ENCODE assay signal across 1 cellular context in genomic region chr19:47444388-47444821, GRCh38.
TF ChIP-seq lines count a peak whose summit lies in the region.

No MANE protein-coding gene starts in this region.

TF ChIP-seq in WTC11, 78 proteins besides CTCF, POLR2A, EP300 and RAD21 (continued from another document):
- TF ChIP-seq ZBTB21 (CRISPR knock-in tag; IDR thresholded peaks at IDR 0.05; ENCODE audit: borderline replicate concordance): no peak
- no peak for TF ChIP-seq OVOL2 (CRISPR knock-in tag; IDR thresholded peaks at IDR 0.05; ENCODE audit: borderline replicate concordance)
- TF ChIP-seq NFYB (CRISPR knock-in tag; conservative IDR thresholded peaks at IDR 0.05; ENCODE audit: low read depth): no peak
- TF ChIP-seq, protein P1, sequence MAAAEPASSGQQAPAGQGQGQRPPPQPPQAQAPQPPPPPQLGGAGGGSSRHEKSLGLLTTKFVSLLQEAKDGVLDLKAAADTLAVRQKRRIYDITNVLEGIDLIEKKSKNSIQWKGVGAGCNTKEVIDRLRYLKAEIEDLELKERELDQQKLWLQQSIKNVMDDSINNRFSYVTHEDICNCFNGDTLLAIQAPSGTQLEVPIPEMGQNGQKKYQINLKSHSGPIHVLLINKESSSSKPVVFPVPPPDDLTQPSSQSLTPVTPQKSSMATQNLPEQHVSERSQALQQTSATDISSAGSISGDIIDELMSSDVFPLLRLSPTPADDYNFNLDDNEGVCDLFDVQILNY (CRISPR knock-in tag; IDR thresholded peaks at IDR 0.05): no peak
- peak; percentile 82; the same call in 1 of the 2 replicates for TF ChIP-seq ETV6 (CRISPR knock-in tag; IDR thresholded peaks at IDR 0.05)
- TF ChIP-seq, protein P2, sequence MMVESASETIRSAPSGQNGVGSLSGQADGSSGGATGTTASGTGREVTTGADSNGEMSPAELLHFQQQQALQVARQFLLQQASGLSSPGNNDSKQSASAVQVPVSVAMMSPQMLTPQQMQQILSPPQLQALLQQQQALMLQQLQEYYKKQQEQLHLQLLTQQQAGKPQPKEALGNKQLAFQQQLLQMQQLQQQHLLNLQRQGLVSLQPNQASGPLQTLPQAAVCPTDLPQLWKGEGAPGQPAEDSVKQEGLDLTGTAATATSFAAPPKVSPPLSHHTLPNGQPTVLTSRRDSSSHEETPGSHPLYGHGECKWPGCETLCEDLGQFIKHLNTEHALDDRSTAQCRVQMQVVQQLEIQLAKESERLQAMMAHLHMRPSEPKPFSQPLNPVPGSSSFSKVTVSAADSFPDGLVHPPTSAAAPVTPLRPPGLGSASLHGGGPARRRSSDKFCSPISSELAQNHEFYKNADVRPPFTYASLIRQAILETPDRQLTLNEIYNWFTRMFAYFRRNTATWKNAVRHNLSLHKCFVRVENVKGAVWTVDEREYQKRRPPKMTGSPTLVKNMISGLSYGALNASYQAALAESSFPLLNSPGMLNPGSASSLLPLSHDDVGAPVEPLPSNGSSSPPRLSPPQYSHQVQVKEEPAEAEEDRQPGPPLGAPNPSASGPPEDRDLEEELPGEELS (CRISPR knock-in tag; IDR thresholded peaks at IDR 0.05): peak; percentile 46; the same call in 1 of the 2 replicates
- TF ChIP-seq, protein P3, sequence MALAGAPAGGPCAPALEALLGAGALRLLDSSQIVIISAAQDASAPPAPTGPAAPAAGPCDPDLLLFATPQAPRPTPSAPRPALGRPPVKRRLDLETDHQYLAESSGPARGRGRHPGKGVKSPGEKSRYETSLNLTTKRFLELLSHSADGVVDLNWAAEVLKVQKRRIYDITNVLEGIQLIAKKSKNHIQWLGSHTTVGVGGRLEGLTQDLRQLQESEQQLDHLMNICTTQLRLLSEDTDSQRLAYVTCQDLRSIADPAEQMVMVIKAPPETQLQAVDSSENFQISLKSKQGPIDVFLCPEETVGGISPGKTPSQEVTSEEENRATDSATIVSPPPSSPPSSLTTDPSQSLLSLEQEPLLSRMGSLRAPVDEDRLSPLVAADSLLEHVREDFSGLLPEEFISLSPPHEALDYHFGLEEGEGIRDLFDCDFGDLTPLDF (CRISPR knock-in tag; IDR thresholded peaks at IDR 0.05): no peak
- no peak for TF ChIP-seq CBFB (CRISPR knock-in tag; IDR thresholded peaks at IDR 0.05; ENCODE audit: low read depth)
- TF ChIP-seq CREM (CRISPR knock-in tag; IDR thresholded peaks at IDR 0.05): no peak; the same call in 1 of the 2 replicates
- TF ChIP-seq EMX1 (CRISPR knock-in tag; IDR thresholded peaks at IDR 0.05): no peak
- peak; percentile 95 for TF ChIP-seq ARID4B (CRISPR knock-in tag; IDR thresholded peaks at IDR 0.05; ENCODE audit: borderline replicate concordance)
- no peak for TF ChIP-seq JAZF1 (CRISPR knock-in tag; IDR thresholded peaks at IDR 0.05)
- no peak for TF ChIP-seq IRF2 (CRISPR knock-in tag; IDR thresholded peaks at IDR 0.05; ENCODE audit: borderline replicate concordance, low read depth)
- TF ChIP-seq ZSCAN18 (CRISPR knock-in tag; IDR thresholded peaks at IDR 0.05): no peak
- TF ChIP-seq, protein P4, sequence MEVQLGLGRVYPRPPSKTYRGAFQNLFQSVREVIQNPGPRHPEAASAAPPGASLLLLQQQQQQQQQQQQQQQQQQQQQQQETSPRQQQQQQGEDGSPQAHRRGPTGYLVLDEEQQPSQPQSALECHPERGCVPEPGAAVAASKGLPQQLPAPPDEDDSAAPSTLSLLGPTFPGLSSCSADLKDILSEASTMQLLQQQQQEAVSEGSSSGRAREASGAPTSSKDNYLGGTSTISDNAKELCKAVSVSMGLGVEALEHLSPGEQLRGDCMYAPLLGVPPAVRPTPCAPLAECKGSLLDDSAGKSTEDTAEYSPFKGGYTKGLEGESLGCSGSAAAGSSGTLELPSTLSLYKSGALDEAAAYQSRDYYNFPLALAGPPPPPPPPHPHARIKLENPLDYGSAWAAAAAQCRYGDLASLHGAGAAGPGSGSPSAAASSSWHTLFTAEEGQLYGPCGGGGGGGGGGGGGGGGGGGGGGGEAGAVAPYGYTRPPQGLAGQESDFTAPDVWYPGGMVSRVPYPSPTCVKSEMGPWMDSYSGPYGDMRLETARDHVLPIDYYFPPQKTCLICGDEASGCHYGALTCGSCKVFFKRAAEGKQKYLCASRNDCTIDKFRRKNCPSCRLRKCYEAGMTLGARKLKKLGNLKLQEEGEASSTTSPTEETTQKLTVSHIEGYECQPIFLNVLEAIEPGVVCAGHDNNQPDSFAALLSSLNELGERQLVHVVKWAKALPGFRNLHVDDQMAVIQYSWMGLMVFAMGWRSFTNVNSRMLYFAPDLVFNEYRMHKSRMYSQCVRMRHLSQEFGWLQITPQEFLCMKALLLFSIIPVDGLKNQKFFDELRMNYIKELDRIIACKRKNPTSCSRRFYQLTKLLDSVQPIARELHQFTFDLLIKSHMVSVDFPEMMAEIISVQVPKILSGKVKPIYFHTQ (CRISPR knock-in tag; IDR thresholded peaks at IDR 0.05): no peak
- no peak for TF ChIP-seq ZNF263 (CRISPR knock-in tag; IDR thresholded peaks at IDR 0.05; ENCODE audit: low read depth)
- no peak for TF ChIP-seq MXD4 (CRISPR knock-in tag; IDR thresholded peaks at IDR 0.05; ENCODE audit: borderline replicate concordance)
- TF ChIP-seq ZNF232 (CRISPR knock-in tag; IDR thresholded peaks at IDR 0.05): peak; percentile 85; the same call in 1 of the 2 replicates
- TF ChIP-seq RELA (CRISPR knock-in tag; IDR thresholded peaks at IDR 0.05; ENCODE audit: borderline replicate concordance): peak; percentile 34; the same call in 1 of the 2 replicates
- peak; percentile 55; the same call in 1 of the 2 replicates for TF ChIP-seq ZNF219 (CRISPR knock-in tag; IDR thresholded peaks at IDR 0.05; ENCODE audit: borderline replicate concordance)
- TF ChIP-seq ZNF121 (CRISPR knock-in tag; IDR thresholded peaks at IDR 0.05): peak; percentile 10; the same call in 1 of the 2 replicates
- TF ChIP-seq SP1 (CRISPR knock-in tag; conservative IDR thresholded peaks at IDR 0.05): peak; percentile 66
- no peak for TF ChIP-seq ATF3 (CRISPR knock-in tag; conservative IDR thresholded peaks at IDR 0.05)
- TF ChIP-seq TEAD1 (CRISPR knock-in tag; IDR thresholded peaks at IDR 0.05): 0 out of 2 replicates have a peak, but pooled peaks have one; percentile 71
- no peak for TF ChIP-seq GABPB1 (CRISPR knock-in tag; IDR thresholded peaks at IDR 0.05)
- TF ChIP-seq TEAD4 (CRISPR knock-in tag; IDR thresholded peaks at IDR 0.05): peak; percentile 88; the same call in 1 of the 2 replicates
- peak; percentile 67; the same call in 1 of the 2 replicates for TF ChIP-seq FOXK1 (CRISPR knock-in tag; IDR thresholded peaks at IDR 0.05)
- TF ChIP-seq ZNF416 (CRISPR knock-in tag; IDR thresholded peaks at IDR 0.05): no peak
- TF ChIP-seq NR2C2 (CRISPR knock-in tag; IDR thresholded peaks at IDR 0.05): no peak
- TF ChIP-seq ATF6 (CRISPR knock-in tag; IDR thresholded peaks at IDR 0.05): no peak
- TF ChIP-seq, protein P5, sequence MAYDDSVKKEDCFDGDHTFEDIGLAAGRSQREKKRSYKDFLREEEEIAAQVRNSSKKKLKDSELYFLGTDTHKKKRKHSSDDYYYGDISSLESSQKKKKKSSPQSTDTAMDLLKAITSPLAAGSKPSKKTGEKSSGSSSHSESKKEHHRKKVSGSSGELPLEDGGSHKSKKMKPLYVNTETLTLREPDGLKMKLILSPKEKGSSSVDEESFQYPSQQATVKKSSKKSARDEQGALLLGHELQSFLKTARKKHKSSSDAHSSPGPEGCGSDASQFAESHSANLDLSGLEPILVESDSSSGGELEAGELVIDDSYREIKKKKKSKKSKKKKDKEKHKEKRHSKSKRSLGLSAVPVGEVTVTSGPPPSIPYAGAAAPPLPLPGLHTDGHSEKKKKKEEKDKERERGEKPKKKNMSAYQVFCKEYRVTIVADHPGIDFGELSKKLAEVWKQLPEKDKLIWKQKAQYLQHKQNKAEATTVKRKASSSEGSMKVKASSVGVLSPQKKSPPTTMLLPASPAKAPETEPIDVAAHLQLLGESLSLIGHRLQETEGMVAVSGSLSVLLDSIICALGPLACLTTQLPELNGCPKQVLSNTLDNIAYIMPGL (CRISPR knock-in tag; IDR thresholded peaks at IDR 0.05): no peak
- TF ChIP-seq, protein P6, sequence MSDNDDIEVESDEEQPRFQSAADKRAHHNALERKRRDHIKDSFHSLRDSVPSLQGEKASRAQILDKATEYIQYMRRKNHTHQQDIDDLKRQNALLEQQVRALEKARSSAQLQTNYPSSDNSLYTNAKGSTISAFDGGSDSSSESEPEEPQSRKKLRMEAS (CRISPR knock-in tag; IDR thresholded peaks at IDR 0.05): peak; percentile 36; the same call in 1 of the 2 replicates
- TF ChIP-seq, protein P7, sequence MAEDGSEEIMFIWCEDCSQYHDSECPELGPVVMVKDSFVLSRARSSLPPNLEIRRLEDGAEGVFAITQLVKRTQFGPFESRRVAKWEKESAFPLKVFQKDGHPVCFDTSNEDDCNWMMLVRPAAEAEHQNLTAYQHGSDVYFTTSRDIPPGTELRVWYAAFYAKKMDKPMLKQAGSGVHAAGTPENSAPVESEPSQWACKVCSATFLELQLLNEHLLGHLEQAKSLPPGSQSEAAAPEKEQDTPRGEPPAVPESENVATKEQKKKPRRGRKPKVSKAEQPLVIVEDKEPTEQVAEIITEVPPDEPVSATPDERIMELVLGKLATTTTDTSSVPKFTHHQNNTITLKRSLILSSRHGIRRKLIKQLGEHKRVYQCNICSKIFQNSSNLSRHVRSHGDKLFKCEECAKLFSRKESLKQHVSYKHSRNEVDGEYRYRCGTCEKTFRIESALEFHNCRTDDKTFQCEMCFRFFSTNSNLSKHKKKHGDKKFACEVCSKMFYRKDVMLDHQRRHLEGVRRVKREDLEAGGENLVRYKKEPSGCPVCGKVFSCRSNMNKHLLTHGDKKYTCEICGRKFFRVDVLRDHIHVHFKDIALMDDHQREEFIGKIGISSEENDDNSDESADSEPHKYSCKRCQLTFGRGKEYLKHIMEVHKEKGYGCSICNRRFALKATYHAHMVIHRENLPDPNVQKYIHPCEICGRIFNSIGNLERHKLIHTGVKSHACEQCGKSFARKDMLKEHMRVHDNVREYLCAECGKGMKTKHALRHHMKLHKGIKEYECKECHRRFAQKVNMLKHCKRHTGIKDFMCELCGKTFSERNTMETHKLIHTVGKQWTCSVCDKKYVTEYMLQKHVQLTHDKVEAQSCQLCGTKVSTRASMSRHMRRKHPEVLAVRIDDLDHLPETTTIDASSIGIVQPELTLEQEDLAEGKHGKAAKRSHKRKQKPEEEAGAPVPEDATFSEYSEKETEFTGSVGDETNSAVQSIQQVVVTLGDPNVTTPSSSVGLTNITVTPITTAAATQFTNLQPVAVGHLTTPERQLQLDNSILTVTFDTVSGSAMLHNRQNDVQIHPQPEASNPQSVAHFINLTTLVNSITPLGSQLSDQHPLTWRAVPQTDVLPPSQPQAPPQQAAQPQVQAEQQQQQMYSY (CRISPR knock-in tag; IDR thresholded peaks at IDR 0.05): no peak
